Comparison of ENCODE assay signal across 10 cellular contexts in genomic region chr6:42025066-42025789, GRCh38. TPM values are rescaled to one million over a fixed set of nuclear protein-coding genes. Genes with fewer than 3 reads are reported as not detected.
A peak's percentile ranks its signal among the peaks of the same experiment; 100 is the strongest.
DNase-seq lines count a peak whose midpoint lies in the region; ATAC-seq, FAIRE-seq and TF ChIP-seq lines count a peak whose summit lies in the region.
"Had no signal": no experiment of that assay in that cellular context is flagged by ENCODE, and none has a peak within 500 bp of the region (broad histone marks: within the 10 kb centered on the region; RNA-seq: fewer than 3 reads in every experiment).

No MANE protein-coding gene starts in this region.

- H3K27ac Mint-ChIP-seq in chondrocyte (ENCODE audit: unreplicated experiment): peak overlapping the region; percentile 41

- ATAC-seq in GM19468 (IDR thresholded peaks at IDR 0.05; ENCODE audit: extremely low read depth, unreplicated experiment): peak; percentile 36
- peak; percentile 55 for ATAC-seq in HG03280 (IDR thresholded peaks at IDR 0.05; ENCODE audit: unreplicated experiment)

- peak; percentile 95 for FAIRE-seq in GM12892 (lab: Jason Lieb, UNC)
- FAIRE-seq in urothelium cell line (lab: Jason Lieb, UNC): no peak

- H3K4me3 Mint-ChIP-seq in chondrocyte (ENCODE audit: unreplicated experiment): no peak overlapping the region

- no peak overlapping the region for H3K4me3 ChIP-seq in MM.1S (ENCODE audit: low read length)
- H3K4me3 ChIP-seq: ovary had no signal

- H3K36me3 ChIP-seq in MM.1S (replicated peaks; ENCODE audit: insufficient read depth, low read length): no peaks in the 10 kb centered on the region
- H3K36me3 ChIP-seq: ovary had no signal

- DNase-seq in GM12892 (ENCODE audit: insufficient read length) (peak; percentile 69), chondrocyte (ENCODE audit: low spot score) (peak; percentile 58), urothelium cell line (ENCODE audit: low spot score) (no peak), NCI-H146 treated with DMSO at 0.1 percent for 48 hours (lab: John Stamatoyannopoulos, UW; ENCODE audit: unreplicated experiment) (no peak), MM.1S (no peak)
- no peak for DNase-seq in activated effector memory CD4-positive, alpha-beta T cell treated with anti-CD3 and anti-CD28 coated beads, Interleukin-2, amount 50 U/mL, for 16 hours
- DNase-seq: NCI-H446 treated with DMSO at 0.1 percent for 48 hours, ovary had no signal

- no peaks in the 10 kb centered on the region for H4K20me1 ChIP-seq in MM.1S (ENCODE audit: insufficient read depth, low read length)

- no peaks in the 10 kb centered on the region for H3K9me3 Mint-ChIP-seq in chondrocyte (ENCODE audit: low read depth)

- H3K27me3 Mint-ChIP-seq in chondrocyte (ENCODE audit: low read depth): no peaks in the 10 kb centered on the region

- no peak overlapping the region for H3K4me2 ChIP-seq in MM.1S (ENCODE audit: low read depth, low read length)

- H3K27ac ChIP-seq in MM.1S (ENCODE audit: low read length): no peak overlapping the region
- H3K27ac ChIP-seq: ovary had no signal

- no peaks in the 10 kb centered on the region for H3K9me2 ChIP-seq in MM.1S (replicated peaks; ENCODE audit: insufficient read depth, low read length)

- no peak overlapping the region for H3K9ac ChIP-seq in MM.1S (ENCODE audit: low read length)

- no peaks in the 10 kb centered on the region for H3K9me3 ChIP-seq in MM.1S (replicated peaks; ENCODE audit: insufficient read depth, low read length)
- H3K9me3 ChIP-seq: ovary had no signal

- H3K27me3 ChIP-seq in MM.1S (replicated peaks; ENCODE audit: insufficient read depth, low read length): no peaks in the 10 kb centered on the region
- H3K27me3 ChIP-seq: ovary had no signal

- peak; percentile 58; the same call in 1 of the 2 replicates for TF ChIP-seq POLR2A in GM12892 (IDR thresholded peaks at IDR 0.05; ENCODE audit: low read depth, low read length)

- H3K4me1 ChIP-seq in MM.1S (ENCODE audit: low read length): no peaks in the 10 kb centered on the region

- H3F3A ChIP-seq in MM.1S (ENCODE audit: insufficient read depth, low read length): no peaks in the 10 kb centered on the region

- no peak overlapping the region for H2AFZ ChIP-seq in MM.1S (ENCODE audit: low read length)

- no peaks in the 10 kb centered on the region for H3K79me2 ChIP-seq in MM.1S (ENCODE audit: low read length)

- TF ChIP-seq CTCF in chondrocyte (IDR thresholded peaks at IDR 0.05) (no peak), MM.1S (IDR thresholded peaks at IDR 0.05; ENCODE audit: low read length) (no peak)

- peaks cover 13% of the 10 kb centered on the region for H3K4me1 Mint-ChIP-seq in chondrocyte (ENCODE audit: low read depth)

- peaks cover 6% of the 10 kb centered on the region for H3K36me3 Mint-ChIP-seq in chondrocyte (ENCODE audit: low read depth)

RNA-seq across cellular contexts. Expression of gene TAF8, which starts 25.1 kb away (rescaled TPM):
- polyA plus RNA-seq in GM12892 (2012; ENCODE audit: missing spikeins): 11.4 TPM
- total RNA-seq in chondrocyte: 17.0 to 20.4 TPM (median 17.2 TPM) in 3 replicates

Comparison
In these comparisons a context has a peak if more than half of its experiments do, and no peak if none do; other contexts are left out.
1. DNase-seq: peak in GM12892 (single experiment) and chondrocyte (single experiment); none in urothelium cell line (single experiment), NCI-H146 treated with DMSO at 0.1 percent for 48 hours (single experiment), activated effector memory CD4-positive, alpha-beta T cell treated with anti-CD3 and anti-CD28 coated beads, Interleukin-2, amount 50 U/mL, for 16 hours (single experiment) and MM.1S (single experiment).